Comparison of ENCODE assay signal across 20 cellular contexts in the genomic region with DNA sequence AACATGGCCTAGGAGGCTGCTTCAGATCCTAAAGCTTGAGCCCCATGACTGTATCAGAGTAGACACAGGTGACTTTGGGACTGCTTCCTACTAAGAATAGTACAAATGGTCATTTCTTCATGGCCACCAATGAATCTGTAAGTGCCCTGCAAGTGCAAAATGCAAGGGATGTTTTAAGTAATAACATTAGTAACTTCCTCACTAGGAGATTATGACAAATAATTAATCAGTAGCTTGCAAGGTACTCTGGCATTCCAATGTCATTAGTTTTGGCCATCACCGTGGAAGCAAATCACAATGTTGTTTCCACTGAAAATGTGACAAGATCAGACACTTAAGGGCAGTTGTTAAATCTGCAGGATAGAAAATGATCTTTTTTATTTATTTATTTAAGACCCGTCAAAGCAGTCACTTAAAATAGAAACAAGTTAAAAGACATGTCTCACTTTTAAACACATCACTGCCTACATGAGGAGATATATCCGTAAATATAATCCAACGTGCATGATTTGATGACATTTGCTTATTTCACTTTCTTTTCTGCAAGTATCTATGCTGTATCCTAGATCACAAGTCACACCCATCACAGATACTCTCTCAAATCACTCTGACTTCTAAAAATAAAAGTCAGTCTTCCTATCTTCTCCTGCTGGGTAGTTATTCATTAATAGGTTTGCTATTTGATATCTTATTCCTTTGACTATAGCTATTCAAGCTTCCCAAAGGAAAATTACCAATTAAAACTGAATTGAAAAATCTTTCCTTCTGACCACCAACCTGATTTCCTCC.
DNase-seq lines count a peak whose midpoint lies in the region; ATAC-seq, FAIRE-seq and TF ChIP-seq lines count a peak whose summit lies in the region.
"Had no signal": no experiment of that assay in that cellular context is flagged by ENCODE, and none has a peak within 500 bp of the region (broad histone marks: within the 10 kb centered on the region; RNA-seq: fewer than 3 reads in every experiment).

No MANE protein-coding gene starts in this region.

- no peaks in the 10 kb centered on the region; the same call in none of the 2 replicates for H3K27me3 Mint-ChIP-seq in HFFc6 (ENCODE audit: insufficient read depth)
- H3K27me3 Mint-ChIP-seq: activated CD4-positive, alpha-beta memory T cell treated with anti-CD3 and anti-CD28 coated beads, Interleukin-2, amount 10 ng/mL, durations not matched to agents 7 days and 5 days; activated naive CD8-positive, alpha-beta T cell treated with anti-CD3 and anti-CD28 coated beads, Interleukin-2, amount 10 ng/mL, durations not matched to agents 7 days and 5 days had no signal

- no peaks in the 10 kb centered on the region for H3K9me3 Mint-ChIP-seq in HFFc6
- H3K9me3 Mint-ChIP-seq: activated CD4-positive, alpha-beta memory T cell treated with anti-CD3 and anti-CD28 coated beads, Interleukin-2, amount 10 ng/mL, durations not matched to agents 7 days and 5 days; activated naive CD8-positive, alpha-beta T cell treated with anti-CD3 and anti-CD28 coated beads, Interleukin-2, amount 10 ng/mL, durations not matched to agents 7 days and 5 days; neural progenitor cell had no signal

- peak; percentile 6 for DNase-seq in AG08395 (ENCODE audit: low spot score)
- DNase-seq in HFFc6, result peak; percentile 51
- DNase-seq in brain microvascular endothelial cell, result peak; percentile 13
- DNase-seq in upper lobe of right lung, result no peak
- no peak for DNase-seq in SW480 (ENCODE audit: low spot score)
- no peak for DNase-seq in stimulated activated CD4-positive, alpha-beta T cell treated with anti-CD3 and anti-CD28 coated beads, Interleukin-4, amount 100 ng/mL, for 1 hour
- DNase-seq in iPS-NIHi7 (ENCODE audit: extremely low spot score), result no peak
- DNase-seq: activated CD4-positive, alpha-beta memory T cell treated with anti-CD3 and anti-CD28 coated beads, Interleukin-2, amount 10 ng/mL, durations not matched to agents 7 days and 5 days; activated naive CD8-positive, alpha-beta T cell treated with anti-CD3 and anti-CD28 coated beads, Interleukin-2, amount 10 ng/mL, durations not matched to agents 7 days and 5 days; AML-193; caudate nucleus; DMS 273 treated with DMSO at 0.1 percent for 48 hours; effector memory CD4-positive, alpha-beta T cell; H7; NCI-H2081; NCI-H524 had no signal

- H3K4me3 Mint-ChIP-seq in HFFc6, result peak overlapping the region; percentile 62
- H3K4me3 Mint-ChIP-seq: activated CD4-positive, alpha-beta memory T cell treated with anti-CD3 and anti-CD28 coated beads, Interleukin-2, amount 10 ng/mL, durations not matched to agents 7 days and 5 days; activated naive CD8-positive, alpha-beta T cell treated with anti-CD3 and anti-CD28 coated beads, Interleukin-2, amount 10 ng/mL, durations not matched to agents 7 days and 5 days; neural progenitor cell had no signal

- H3K4me3 ChIP-seq in brain microvascular endothelial cell (ENCODE audit: low read depth, low read length), result no peak overlapping the region
- H3K4me3 ChIP-seq in upper lobe of right lung, result no peak overlapping the region
- H3K4me3 ChIP-seq: neural progenitor cell had no signal

- FAIRE-seq in islet of Langerhans (lab: Jason Lieb, UNC), result peak; percentile 64
- FAIRE-seq: GM18507, HepG2 had no signal

- H3K27ac ChIP-seq in brain microvascular endothelial cell (no peak overlapping the region), upper lobe of right lung (no peak overlapping the region)
- H3K27ac ChIP-seq: neural progenitor cell had no signal

- peaks cover 13% of the 10 kb centered on the region for H3K36me3 Mint-ChIP-seq in HFFc6 (ENCODE audit: low read depth)
- H3K36me3 Mint-ChIP-seq: neural progenitor cell had no signal

- H3K36me3 ChIP-seq in brain microvascular endothelial cell (replicated peaks), result no peaks in the 10 kb centered on the region
- no peaks in the 10 kb centered on the region for H3K36me3 ChIP-seq in upper lobe of right lung
- H3K36me3 ChIP-seq: neural progenitor cell had no signal

- no peaks in the 10 kb centered on the region for H3K27me3 ChIP-seq in brain microvascular endothelial cell (replicated peaks)
- no peaks in the 10 kb centered on the region for H3K27me3 ChIP-seq in upper lobe of right lung
- H3K27me3 ChIP-seq: neural progenitor cell had no signal

- TF ChIP-seq CTCF in HFFc6 (IDR thresholded peaks at IDR 0.05), result no peak
- TF ChIP-seq CTCF in brain microvascular endothelial cell (IDR thresholded peaks at IDR 0.05; ENCODE audit: low read depth, low read length, missing control alignments), result no peak
- TF ChIP-seq CTCF in upper lobe of right lung (IDR thresholded peaks at IDR 0.05), result no peak

- intact Hi-C loops in upper lobe of right lung (cut with DNase I), result no loop called here

- in situ Hi-C loops in brain microvascular endothelial cell (cut with HindIII; ENCODE audit: low pct_ligation_motif_present, low sequenced_read_pairs), result no loop called here

- H3K4me1 ChIP-seq in upper lobe of right lung, result no peaks in the 10 kb centered on the region
- H3K4me1 ChIP-seq: neural progenitor cell had no signal

- H3K4me1 Mint-ChIP-seq in HFFc6 (ENCODE audit: low read depth), result peaks cover 64% of the 10 kb centered on the region
- H3K4me1 Mint-ChIP-seq: neural progenitor cell had no signal

- H3K27ac Mint-ChIP-seq in HFFc6, result peak overlapping the region; percentile 57
- H3K27ac Mint-ChIP-seq: activated CD4-positive, alpha-beta memory T cell treated with anti-CD3 and anti-CD28 coated beads, Interleukin-2, amount 10 ng/mL, durations not matched to agents 7 days and 5 days; activated naive CD8-positive, alpha-beta T cell treated with anti-CD3 and anti-CD28 coated beads, Interleukin-2, amount 10 ng/mL, durations not matched to agents 7 days and 5 days; neural progenitor cell had no signal

- H3K9me3 ChIP-seq in upper lobe of right lung, result no peaks in the 10 kb centered on the region

- no peak for ATAC-seq in upper lobe of right lung
- ATAC-seq: HepG2 had no signal

Comparison
In these comparisons a context has a peak if more than half of its experiments do, and no peak if none do; other contexts are left out.
1. DNase-seq: peak in AG08395 (single experiment), HFFc6 (single experiment) and brain microvascular endothelial cell (single experiment); none in upper lobe of right lung (single experiment), SW480 (single experiment), stimulated activated CD4-positive, alpha-beta T cell treated with anti-CD3 and anti-CD28 coated beads, Interleukin-4, amount 100 ng/mL, for 1 hour (single experiment) and iPS-NIHi7 (single experiment).